10 cellular contexts compared by ENCODE assay signal in genomic region chr6:33692760-33693158, GRCh38. TPM values are rescaled to one million over a fixed set of nuclear protein-coding genes. Genes with fewer than 3 reads are reported as not detected.
DNase-seq lines count a peak whose midpoint lies in the region; ATAC-seq, FAIRE-seq and TF ChIP-seq lines count a peak whose summit lies in the region.
"Had no signal": no experiment of that assay in that cellular context is flagged by ENCODE, and none has a peak within 500 bp of the region (broad histone marks: within the 10 kb centered on the region; RNA-seq: fewer than 3 reads in every experiment).

No MANE protein-coding gene starts in this region.

- intact Hi-C loops in kidney (cut with DNase I), result loop anchor here (10.0 kb wide), 1 partner anchor 108 kb away; the partner anchor contains the start of gene BAK1
- intact Hi-C loops in testis (cut with DNase I; ENCODE audit: low total_unique reads), result no loop called here

- H3K36me3 ChIP-seq in kidney (ENCODE audit: control insufficient read depth in 1 of 2, insufficient read depth in 2 of 2, low read length in 2 of 2), result peaks cover 6 to 9% of the 10 kb centered on the region in 2 donors
- H3K36me3 ChIP-seq in testis (ENCODE audit: low read depth, missing control alignments), result no peaks in the 10 kb centered on the region

- H3K4me3 ChIP-seq in kidney (ENCODE audit: low read length in 2 of 2), result no peak overlapping the region
- no peak overlapping the region for H3K4me3 ChIP-seq in testis

- peak; percentile 27 for DNase-seq in KBM-7
- peak; percentile 43 for DNase-seq in activated T-cell treated with anti-CD3 and anti-CD28 coated beads, Interleukin-2, amount 50 U/mL, for 4 hours
- peak; percentile 86 for DNase-seq in kidney
- DNase-seq in testis, result peak; percentile 45
- no peak for DNase-seq in G401 (ENCODE audit: low spot score)
- no peak for DNase-seq in omental fat pad (ENCODE audit: low spot score)
- DNase-seq in DMS153 (lab: John Stamatoyannopoulos, UW), result no peak

- H3K27ac ChIP-seq in kidney (ENCODE audit: low read depth in 2 of 2, low read length in 2 of 2) (no peak overlapping the region), testis (peak overlapping the region in 1 of 2 donors; percentile 53)
- H3K27ac ChIP-seq: KMS-11 had no signal

- H3K4me1 ChIP-seq in kidney (ENCODE audit: control insufficient read depth in 1 of 2, insufficient read depth in 1 of 2, low read depth in 1 of 2, low read length in 2 of 2) (peaks cover 6 to 14% of the 10 kb centered on the region in 2 donors), testis (peaks cover 31% of the 10 kb centered on the region)

- no peak for TF ChIP-seq POLR2A in testis (IDR thresholded peaks at IDR 0.05)

- peaks cover 41% of the 10 kb centered on the region for H3K36me3 Mint-ChIP-seq in activated T-cell treated with anti-CD3 and anti-CD28 coated beads, Interleukin-2, amount 50 U/mL, for 4 hours (ENCODE audit: insufficient read depth)

- in situ Hi-C loops in KBM-7 (cut with MboI; ENCODE audit: low pct_unique_long_range_greater_than_20kb, low sequenced_read_pairs), result no loop called here
- in situ Hi-C loops in G401 (cut with HindIII; ENCODE audit: low sequenced_read_pairs), result no loop called here

- no peak for FAIRE-seq in kidney (lab: Jason Lieb, UNC)
- FAIRE-seq: islet of Langerhans had no signal

- H3K27me3 Mint-ChIP-seq in activated T-cell treated with anti-CD3 and anti-CD28 coated beads, Interleukin-2, amount 50 U/mL, for 4 hours (ENCODE audit: low read depth), result no peaks in the 10 kb centered on the region

- ATAC-seq in activated T-cell treated with anti-CD3 and anti-CD28 coated beads, Interleukin-2, amount 50 U/mL, for 4 hours, result peak; percentile 47 to 56
- ATAC-seq in omental fat pad (ENCODE audit: low FRiP score) (no peak), HG02970 (IDR thresholded peaks at IDR 0.05; ENCODE audit: low FRiP score, unreplicated experiment) (no peak)

- H3K9me3 ChIP-seq in kidney (ENCODE audit: control insufficient read depth in 1 of 2, low read length in 2 of 2) (no peaks in the 10 kb centered on the region), testis (no peaks in the 10 kb centered on the region)

- no peak overlapping the region for H3K9ac ChIP-seq in kidney (ENCODE audit: low read length in 2 of 2)
- H3K9ac ChIP-seq: KMS-11 had no signal

- TF ChIP-seq CTCF in kidney (IDR thresholded peaks at IDR 0.05; ENCODE audit: borderline replicate concordance, extremely low read depth, insufficient read depth), result no peak
- no peak for TF ChIP-seq CTCF in testis (IDR thresholded peaks at IDR 0.05)
- TF ChIP-seq CTCF in omental fat pad (IDR thresholded peaks at IDR 0.05), result no peak

- no peaks in the 10 kb centered on the region for H3K9me3 Mint-ChIP-seq in activated T-cell treated with anti-CD3 and anti-CD28 coated beads, Interleukin-2, amount 50 U/mL, for 4 hours

- no peaks in the 10 kb centered on the region for H3K27me3 ChIP-seq in testis

- 68 to 69% methylated on average over 10 of the region's 10 CpGs for WGBS in testis, 2 donors

- peak overlapping the region; percentile 53 for H3K4me3 Mint-ChIP-seq in activated T-cell treated with anti-CD3 and anti-CD28 coated beads, Interleukin-2, amount 50 U/mL, for 4 hours

- H3K4me1 Mint-ChIP-seq in activated T-cell treated with anti-CD3 and anti-CD28 coated beads, Interleukin-2, amount 50 U/mL, for 4 hours (ENCODE audit: low read depth), result peaks cover 67% of the 10 kb centered on the region

RNA-seq across cellular contexts. Expression of gene UQCC2, which starts 18.7 kb away (rescaled TPM):
- 100 to 1,000 TPM; 108 to 142 (median 110) TPM for total RNA-seq in activated T-cell treated with anti-CD3 and anti-CD28 coated beads, Interleukin-2, amount 50 U/mL, for 4 hours
- total RNA-seq in kidney, result 39.6 TPM
- 189 TPM for polyA plus RNA-seq in kidney (ENCODE audit: insufficient read depth, low read depth, low replicate concordance)
- total RNA-seq in testis, result 10 to 100 TPM; 18.1 to 36.2 TPM
- polyA plus RNA-seq in testis (ENCODE audit: insufficient read depth, low read depth, low replicate concordance), result 119 TPM
- 24.9 and 51.4 TPM in 2 replicates for total RNA-seq in G401 (2014; rRNA removed; shearing (Covaris generic))
- total RNA-seq in omental fat pad, result 10 to 100 TPM; 10.4 to 19.6 (median 15.5) TPM

RNA-seq across cellular contexts. Expression of gene IP6K3, which starts 53.9 kb away (rescaled TPM):
- total RNA-seq in activated T-cell treated with anti-CD3 and anti-CD28 coated beads, Interleukin-2, amount 50 U/mL, for 4 hours, result not detected
- total RNA-seq in kidney, result 0.47 TPM
- polyA plus RNA-seq in kidney (ENCODE audit: insufficient read depth, low read depth, low replicate concordance), result 4.0 TPM
- under 1 TPM in 1 of 2 donors, not detected in 1; 0.16 TPM for total RNA-seq in testis
- polyA plus RNA-seq in testis (ENCODE audit: insufficient read depth, low read depth, low replicate concordance), result 0.15 TPM
- 42.6 and 51.1 TPM in 2 replicates for total RNA-seq in G401 (2014; rRNA removed; shearing (Covaris generic))
- total RNA-seq in omental fat pad, result 1 to 10 TPM in 1 of 4 donors, under 1 TPM in 3; 0.19 to 2.2 (median 0.45) TPM

Comparison
In these comparisons a context has a peak if more than half of its experiments do, and no peak if none do; other contexts are left out.
1. DNase-seq: peak in KBM-7 (single experiment), activated T-cell treated with anti-CD3 and anti-CD28 coated beads, Interleukin-2, amount 50 U/mL, for 4 hours (single experiment), kidney (single experiment) and testis (single experiment); none in G401 (single experiment), omental fat pad (single experiment) and DMS153 (single experiment).
2. ATAC-seq: peak in activated T-cell treated with anti-CD3 and anti-CD28 coated beads, Interleukin-2, amount 50 U/mL, for 4 hours (2 of 2); none in omental fat pad (single experiment) and HG02970 (single experiment).
3. RNA of gene IP6K3, which starts 53.9 kb away (total RNA-seq): 42.6 to 51.1 TPM in G401; 0.19 to 2.2 TPM in omental fat pad, 0.47 TPM in kidney (single experiment), 0.16 TPM in testis and not detected in activated T-cell treated with anti-CD3 and anti-CD28 coated beads, Interleukin-2, amount 50 U/mL, for 4 hours; every median in the first group is over 10 times any median in the second.